Comparison of ENCODE assay signal across 18 cellular contexts in the genomic region with DNA sequence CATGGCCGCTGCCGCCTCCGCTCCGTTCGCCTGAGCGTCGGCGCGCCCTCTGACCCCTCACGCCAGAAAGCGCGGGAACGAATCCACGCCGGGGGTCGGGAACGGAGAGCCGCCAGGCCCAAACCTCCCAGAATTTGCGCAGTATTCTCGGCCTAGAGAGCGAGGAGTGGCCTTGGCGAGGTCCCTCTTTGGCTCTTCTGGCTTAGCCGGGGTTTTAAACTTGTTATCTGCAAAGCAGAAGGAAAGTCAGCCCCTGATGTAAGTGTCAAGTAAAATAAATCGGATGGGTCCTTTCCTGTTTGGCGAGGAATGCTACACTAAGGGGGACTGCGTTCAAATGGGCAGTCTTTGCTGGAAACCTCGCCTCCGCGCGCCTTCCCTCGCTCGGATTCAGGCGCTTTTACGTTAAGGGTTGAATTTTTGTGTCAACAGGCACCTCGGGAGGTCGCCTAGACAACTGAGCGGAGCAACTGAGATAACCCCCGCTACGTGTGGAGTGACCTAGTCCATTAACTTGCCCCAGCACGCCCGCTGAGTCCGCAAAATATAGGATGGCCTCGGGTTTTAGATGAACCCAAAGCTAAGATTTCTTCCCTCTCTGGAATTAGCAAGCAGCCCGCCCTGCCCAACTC. TPM values are rescaled to one million over a fixed set of nuclear protein-coding genes. Genes with fewer than 3 reads are reported as not detected.
DNase-seq lines count a peak whose midpoint lies in the region; ATAC-seq, FAIRE-seq and TF ChIP-seq lines count a peak whose summit lies in the region.
"Had no signal": no experiment of that assay in that cellular context is flagged by ENCODE, and none has a peak within 500 bp of the region (broad histone marks: within the 10 kb centered on the region; RNA-seq: fewer than 3 reads in every experiment).

No MANE protein-coding gene starts in this region.

- intact Hi-C loops in heart right ventricle (cut with DNase I) = loop anchor here in 2 of 10 donors (10.0 kb wide), 2 partner anchors 313 to 333 kb away; no protein-coding TSS in a partner anchor
- intact Hi-C loops in Right ventricle myocardium inferior (cut with DNase I) = no loop called here
- intact Hi-C loops in HCT116 (cut with micrococcal nuclease) = no loop called here

- H3K4me3 ChIP-seq in heart right ventricle = peak overlapping the region in 4 of 10 donors; percentile 7 to 27 (median 19)
- H3K4me3 ChIP-seq in HCT116 (replicated peaks in 1 of 2; ENCODE audit: low read depth in 1 of 2, low read length in 2 of 2) = no peak overlapping the region
- H3K4me3 ChIP-seq in endodermal cell (ENCODE audit: low read length) = no peak overlapping the region
- H3K4me3 ChIP-seq: lung had no signal

- H2AFZ ChIP-seq in HCT116 (ENCODE audit: low read depth, low read length, poor library complexity, severe bottlenecking) = no peak overlapping the region

- WGBS in heart right ventricle, 2 donors = 87 to 90% methylated on average over 44 of the region's 44 CpGs
- 93 to 95% methylated on average over 35 to 44 of the region's 44 CpGs for WGBS in endodermal cell (ENCODE audit: insufficient coverage in 1 of 2, insufficient read length in 1 of 2), 2 experiments

- TF ChIP-seq POLR2A in HCT116 (IDR thresholded peaks at IDR 0.05; ENCODE audit: borderline replicate concordance, extremely low read depth, insufficient read depth, insufficient read length) = no peak

- CTCF ChIA-PET in HCT116 (lab: Charles Lee) (no interaction called here), GM10248 (lab: Yijun Ruan, JAX) (interaction anchor here (4.4 kb wide), 1 partner anchor 12 kb away, joined by 18 read pairs; no protein-coding TSS in a partner anchor)

- H3K4me2 ChIP-seq in HCT116 (ENCODE audit: low read length) = peak overlapping the region; percentile 93

- no peak overlapping the region for H3K9ac ChIP-seq in HCT116 (ENCODE audit: low read length)
- no peak overlapping the region for H3K9ac ChIP-seq in endodermal cell (ENCODE audit: extremely low read depth, low read length, poor library complexity, severe bottlenecking)

- TF ChIP-seq RAD21 in HCT116 (IDR thresholded peaks at IDR 0.05; ENCODE audit: low read depth) = no peak

- H3K27ac ChIP-seq in heart right ventricle (peak overlapping the region in 7 of 10 donors; percentile 31 to 79 (median 55)), HCT116 (ENCODE audit: low read depth, low read length) (no peak overlapping the region), endodermal cell (ENCODE audit: low read depth, low read length) (no peak overlapping the region)

- H3K9me2 ChIP-seq in HCT116 (ENCODE audit: insufficient read depth) = no peaks in the 10 kb centered on the region

- H3K9me3 ChIP-seq in heart right ventricle (no peaks in the 10 kb centered on the region), HCT116 (ENCODE audit: control insufficient read depth in 1 of 2, insufficient read depth in 1 of 2, low read depth in 1 of 2, low read length in 2 of 2) (no peaks in the 10 kb centered on the region), endodermal cell (ENCODE audit: control insufficient read depth, low read length) (no peaks in the 10 kb centered on the region)
- H3K9me3 ChIP-seq: adrenal gland had no signal

- H3K36me3 ChIP-seq in heart right ventricle = peaks cover 0 to 17% (median 0%) of the 10 kb centered on the region in 9 donors
- H3K36me3 ChIP-seq in HCT116 (ENCODE audit: control insufficient read depth in 1 of 2, insufficient read depth in 2 of 2, low read length in 2 of 2) = peaks cover 8 to 17% of the 10 kb centered on the region in 2 experiments; a peak in 2 of 4 replicates
- peaks cover 19% of the 10 kb centered on the region for H3K36me3 ChIP-seq in endodermal cell (ENCODE audit: control insufficient read depth, insufficient read depth, low read length)

- no peaks in the 10 kb centered on the region for H3K27me3 ChIP-seq in heart right ventricle
- no peaks in the 10 kb centered on the region for H3K27me3 ChIP-seq in HCT116 (ENCODE audit: insufficient read depth, low read length)
- H3K27me3 ChIP-seq in endodermal cell (ENCODE audit: control insufficient read depth, insufficient read depth, low read length, poor library complexity, severe bottlenecking) = no peaks in the 10 kb centered on the region
- H3K27me3 ChIP-seq: adrenal gland, foreskin keratinocyte had no signal

- no peak overlapping the region for H3K27ac Mint-ChIP-seq in endodermal cell
- H3K27ac Mint-ChIP-seq in stimulated activated naive B cell treated with anti-CD40 and anti-IgM and Interleukin-4, amounts not matched to agents 10 μg/mL and 1 μg/mL and 100 μg/mL, for 72 hours = no peak overlapping the region

- H3K4me1 ChIP-seq in heart right ventricle = peaks cover 0 to 42% (median 28%) of the 10 kb centered on the region in 9 donors
- peaks cover 10 to 25% of the 10 kb centered on the region in 2 experiments for H3K4me1 ChIP-seq in HCT116 (ENCODE audit: control insufficient read depth in 1 of 2, insufficient read depth in 2 of 2, low read length in 2 of 2)
- H3K4me1 ChIP-seq in endodermal cell (ENCODE audit: control insufficient read depth, insufficient read depth, low read length) = no peaks in the 10 kb centered on the region
- H3K4me1 ChIP-seq: foreskin keratinocyte had no signal

- no peaks in the 10 kb centered on the region for H4K20me1 ChIP-seq in HCT116 (ENCODE audit: insufficient read depth)

- peaks cover 38% of the 10 kb centered on the region for H3K79me2 ChIP-seq in HCT116 (ENCODE audit: insufficient read depth, low read length)

- peaks cover 26% of the 10 kb centered on the region for H3K4me1 Mint-ChIP-seq in endodermal cell
- H3K4me1 Mint-ChIP-seq in stimulated activated naive B cell treated with anti-CD40 and anti-IgM and Interleukin-4, amounts not matched to agents 10 μg/mL and 1 μg/mL and 100 μg/mL, for 72 hours = peaks cover 23 to 37% of the 10 kb centered on the region in 2 donors

- ATAC-seq in heart right ventricle (peak in 2 of 8 donors; percentile 4 to 8), Right ventricle myocardium inferior (no peak), HCT116 (no peak), GM18520 (IDR thresholded peaks at IDR 0.05; ENCODE audit: unreplicated experiment) (no peak)
- ATAC-seq in stimulated activated naive B cell treated with anti-CD40 and anti-IgM and Interleukin-4, amounts not matched to agents 10 μg/mL and 1 μg/mL and 100 μg/mL, for 72 hours (replicated peaks) = no peak

- DNase-seq in heart right ventricle (no peak), Right ventricle myocardium inferior (ENCODE audit: missing footprints) (no peak), HCT116 (ENCODE audit: low read depth, low spot score) (no peak), endodermal cell (no peak), urothelium cell line (ENCODE audit: low spot score) (no peak), GM10248 (ENCODE audit: extremely low spot score) (no peak)
- no peak for DNase-seq in stimulated activated naive B cell treated with anti-CD40 and anti-IgM and Interleukin-4, amounts not matched to agents 10 μg/mL and 1 μg/mL and 100 μg/mL, for 72 hours
- DNase-seq: Calu3; foreskin keratinocyte; naive thymus-derived CD8-positive, alpha-beta T cell; SHP77 treated with DMSO at 0.1 percent for 48 hours had no signal

- peaks cover 3% of the 10 kb centered on the region for H3K9me3 Mint-ChIP-seq in endodermal cell
- H3K9me3 Mint-ChIP-seq in stimulated activated naive B cell treated with anti-CD40 and anti-IgM and Interleukin-4, amounts not matched to agents 10 μg/mL and 1 μg/mL and 100 μg/mL, for 72 hours = no peaks in the 10 kb centered on the region
- H3K9me3 Mint-ChIP-seq: activated T-helper 2 cell treated with anti-CD3 and anti-CD28 coated beads, Interferon-gamma antibody, Interleukin-2, Interleukin-4, amounts not matched to agents 10 μg/mL and 5 μg/mL and 100 μg/mL, durations not matched to agents 14 hours and 24 hours and 36 hours; naive thymus-derived CD8-positive, alpha-beta T cell had no signal

- TF ChIP-seq CTCF in heart right ventricle (IDR thresholded peaks at IDR 0.05) (no peak), HCT116 (IDR thresholded peaks at IDR 0.05 in 2 of 3, conservative IDR thresholded peaks at IDR 0.05 in 1 of 3; ENCODE audit: borderline replicate concordance in 1 of 3, insufficient read depth in 1 of 3, low read depth in 2 of 3, low read length in 2 of 3) (no peak), endodermal cell (conservative IDR thresholded peaks at IDR 0.05) (no peak), GM10248 (IDR thresholded peaks at IDR 0.05; ENCODE audit: control extremely low read depth, extremely low read depth, low read depth, missing control alignments) (no peak)

- H3K4me3 Mint-ChIP-seq in endodermal cell = peak overlapping the region; percentile 17
- H3K4me3 Mint-ChIP-seq in stimulated activated naive B cell treated with anti-CD40 and anti-IgM and Interleukin-4, amounts not matched to agents 10 μg/mL and 1 μg/mL and 100 μg/mL, for 72 hours = peak overlapping the region; percentile 25 to 95

- no TSS peak for BruUV-seq in HCT116 (replicated peaks; lab: Mats Ljungman, UMichigan)

- H3K27me3 Mint-ChIP-seq in endodermal cell (ENCODE audit: insufficient read depth) = no peaks in the 10 kb centered on the region
- H3K27me3 Mint-ChIP-seq in stimulated activated naive B cell treated with anti-CD40 and anti-IgM and Interleukin-4, amounts not matched to agents 10 μg/mL and 1 μg/mL and 100 μg/mL, for 72 hours = no peaks in the 10 kb centered on the region
- H3K27me3 Mint-ChIP-seq: naive thymus-derived CD8-positive, alpha-beta T cell had no signal

- peaks cover 19% of the 10 kb centered on the region for H3K36me3 Mint-ChIP-seq in endodermal cell (ENCODE audit: low read depth)
- H3K36me3 Mint-ChIP-seq in stimulated activated naive B cell treated with anti-CD40 and anti-IgM and Interleukin-4, amounts not matched to agents 10 μg/mL and 1 μg/mL and 100 μg/mL, for 72 hours = peaks cover 7 to 12% of the 10 kb centered on the region in 2 donors

- RAD21 ChIA-PET in HCT116 (lab: Charles Lee; ENCODE audit: low non-redundant PET in 1 of 2, low total read pairs in 2 of 2, uncharacterized antibody in 2 of 2, unreplicated experiment in 2 of 2) = no interaction called here

- POLR2A ChIA-PET in HCT116 (lab: Charles Lee) = no interaction called here
- POLR2A ChIA-PET in GM10248 (lab: Yijun Ruan, JAX) = no interaction called here

- FAIRE-seq in urothelium cell line (lab: Jason Lieb, UNC) = no peak
- FAIRE-seq: bronchial epithelial cell, GM18507, keratinocyte had no signal

TF ChIP-seq in HCT116, 20 proteins besides CTCF, POLR2A, EP300 and RAD21 (continues in another document):
- TF ChIP-seq CBX3 (IDR thresholded peaks at IDR 0.05; ENCODE audit: low read depth) = no peak

RNA-seq across cellular contexts. Expression of a gene that starts 1.1 kb away (rescaled TPM):
- total RNA-seq in heart right ventricle = under 1 TPM in 5 of 10 donors, not detected in 5; 0.12 to 0.51 (median 0.18) TPM
- under 1 TPM in 1 of 2 donors, not detected in 1; 0.16 TPM for polyA plus RNA-seq in heart right ventricle
- total RNA-seq in Right ventricle myocardium inferior = not detected
- total RNA-seq in HCT116 (2021; ENCODE audit: unreplicated experiment) = 0.59 TPM
- polyA plus RNA-seq in HCT116 (2012) = 0.47 and 0.56 TPM in 2 replicates
- 1 to 10 TPM; 1.7 to 1.9 TPM for total RNA-seq in endodermal cell
- polyA plus RNA-seq in endodermal cell (2013, experiment 1 of 2) = 0.96 TPM
- polyA plus RNA-seq in endodermal cell (2013, experiment 2 of 2) = 0.87 TPM

RNA-seq across cellular contexts. Expression of a gene that starts 1.1 kb away (rescaled TPM):
- 10 to 100 TPM in 2 of 10 donors, 1 to 10 TPM in 8; 7.1 to 11.3 (median 8.6) TPM for total RNA-seq in heart right ventricle
- 1 to 10 TPM; 5.0 to 5.9 TPM for polyA plus RNA-seq in heart right ventricle
- 9.5 TPM for total RNA-seq in Right ventricle myocardium inferior
- total RNA-seq in HCT116 (2021; ENCODE audit: unreplicated experiment) = 55.9 TPM
- 17.9 and 21.4 TPM in 2 replicates for polyA plus RNA-seq in HCT116 (2012)
- 10 to 100 TPM; 44.1 to 46.0 TPM for total RNA-seq in endodermal cell
- 33.6 TPM for polyA plus RNA-seq in endodermal cell (2013, experiment 1 of 2)
- polyA plus RNA-seq in endodermal cell (2013, experiment 2 of 2) = 32.3 TPM

Comparison
In these comparisons a context has a peak if more than half of its experiments do, and no peak if none do; other contexts are left out.
1. H3K27ac ChIP-seq: peak in heart right ventricle (7 of 10); none in HCT116 (single experiment) and endodermal cell (single experiment).